In the genomic region with DNA sequence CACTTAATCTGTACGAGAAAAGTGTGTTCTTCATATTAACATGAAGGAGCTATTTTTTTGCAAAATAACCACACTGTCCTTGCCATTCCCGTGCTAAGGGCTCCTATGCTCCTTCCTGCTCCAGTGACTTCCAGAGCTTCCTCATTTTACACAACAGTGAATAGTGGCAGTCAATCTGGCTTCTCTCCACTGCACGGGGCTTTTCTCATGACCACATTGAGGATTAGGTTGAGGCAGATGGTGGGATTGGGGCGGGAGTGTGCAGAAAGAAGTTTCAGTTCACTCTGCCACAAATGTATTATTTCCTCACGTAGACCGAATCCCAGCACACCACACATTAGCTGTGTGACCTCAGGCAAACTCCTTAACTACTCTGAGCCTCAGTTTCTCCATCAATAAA, we compare ENCODE assay signal across 16 cellular contexts.
"Had no signal": no experiment of that assay in that cellular context is flagged by ENCODE, and none has a peak within 500 bp of the region (broad histone marks: within the 10 kb centered on the region; RNA-seq: fewer than 3 reads in every experiment).

No MANE protein-coding gene starts in this region.

- H3K9me3 ChIP-seq: body of pancreas, gastrocnemius medialis, pancreas had no signal

- H3K4me1 ChIP-seq: body of pancreas, pancreas had no signal

- H3K27me3 ChIP-seq: body of pancreas, gastrocnemius medialis, heart left ventricle, pancreas had no signal

- H3K36me3 ChIP-seq: gastrocnemius medialis, heart left ventricle, pancreas had no signal

- H3K27ac ChIP-seq: body of pancreas, gastrocnemius medialis, heart left ventricle, pancreas had no signal

- ATAC-seq: activated CD8-positive, alpha-beta T cell treated with anti-CD3 and anti-CD28 coated beads, Interleukin-2, amount 10 ng/mL, durations not matched to agents 7 days and 5 days; body of pancreas; gastrocnemius medialis; heart left ventricle; T-helper 17 cell had no signal

- DNase-seq: activated B cell treated with CpG ODN at 0.5 μM for 24 hours; activated CD4-positive, alpha-beta T cell treated with anti-CD3 and anti-CD28 coated beads, Interleukin-2, amount 10 ng/mL, durations not matched to agents 24 days and 14 days; activated CD8-positive, alpha-beta memory T cell treated with anti-CD3 and anti-CD28 coated beads, Interleukin-2, amount 50 U/mL, for 4 hours; activated CD8-positive, alpha-beta T cell treated with anti-CD3 and anti-CD28 coated beads, Interleukin-2, amount 10 ng/mL, durations not matched to agents 7 days and 5 days; activated gamma-delta T cell treated with Interleukin-2 at 50 U/mL for 16 hours; activated T-cell treated with anti-CD3 and anti-CD28 coated beads, Interleukin-2, amount 50 U/mL, for 48 hours; caudate nucleus; erythroblast; immature natural killer cell; pancreas; stimulated activated CD4-positive, alpha-beta T cell treated with anti-CD3 and anti-CD28 coated beads, Interleukin-12 subunit alpha, Interleukin-12 subunit beta, amount 100 ng/mL, for 4 hours; stimulated activated CD4-positive, alpha-beta T cell treated with anti-CD3 and anti-CD28 coated beads, Interleukin-2, amount 100 ng/mL, for 24 hours; T-helper 17 cell had no signal

- H3K4me3 ChIP-seq: body of pancreas, gastrocnemius medialis, heart left ventricle, pancreas had no signal
